In genomic region chr3:108099203-108099602, GRCh38 we compare ENCODE assay signal across 14 cellular contexts. TPM values are rescaled to one million over a fixed set of nuclear protein-coding genes. Genes with fewer than 3 reads are reported as not detected.
DNase-seq lines count a peak whose midpoint lies in the region; ATAC-seq and TF ChIP-seq lines count a peak whose summit lies in the region.
"Had no signal": no experiment of that assay in that cellular context is flagged by ENCODE, and none has a peak within 500 bp of the region (broad histone marks: within the 10 kb centered on the region; RNA-seq: fewer than 3 reads in every experiment).

No MANE protein-coding gene starts in this region.

- H3K36me3 Mint-ChIP-seq in T-helper 2 cell treated with Interferon-gamma antibody and Interleukin-4, amounts not matched to agents 5 μg/mL and 100 μg/mL, for 36 hours (ENCODE audit: low read depth) = no peaks in the 10 kb centered on the region
- H3K36me3 Mint-ChIP-seq in endodermal cell (ENCODE audit: low read depth) = no peaks in the 10 kb centered on the region
- H3K36me3 Mint-ChIP-seq in stimulated activated memory B cell treated with anti-CD40 and anti-IgM and Interleukin-4, amounts not matched to agents 10 μg/mL and 1 μg/mL and 100 μg/mL, for 72 hours = peaks cover 6% of the 10 kb centered on the region
- H3K36me3 Mint-ChIP-seq: activated naive CD4-positive, alpha-beta T cell treated with anti-CD3 and anti-CD28 coated beads, Interleukin-2, amount 50 U/mL, for 24 hours had no signal

- no peaks in the 10 kb centered on the region for H3K9me3 Mint-ChIP-seq in T-helper 2 cell treated with Interferon-gamma antibody and Interleukin-4, amounts not matched to agents 5 μg/mL and 100 μg/mL, for 36 hours
- no peaks in the 10 kb centered on the region for H3K9me3 Mint-ChIP-seq in endodermal cell
- no peaks in the 10 kb centered on the region for H3K9me3 Mint-ChIP-seq in stimulated activated memory B cell treated with anti-CD40 and anti-IgM and Interleukin-4, amounts not matched to agents 10 μg/mL and 1 μg/mL and 100 μg/mL, for 72 hours
- H3K9me3 Mint-ChIP-seq: activated naive CD4-positive, alpha-beta T cell treated with anti-CD3 and anti-CD28 coated beads, Interleukin-2, amount 50 U/mL, for 24 hours had no signal

- peaks cover 43% of the 10 kb centered on the region for H3K4me1 Mint-ChIP-seq in T-helper 2 cell treated with Interferon-gamma antibody and Interleukin-4, amounts not matched to agents 5 μg/mL and 100 μg/mL, for 36 hours (ENCODE audit: low read depth)
- peaks cover 3% of the 10 kb centered on the region for H3K4me1 Mint-ChIP-seq in endodermal cell
- H3K4me1 Mint-ChIP-seq in stimulated activated memory B cell treated with anti-CD40 and anti-IgM and Interleukin-4, amounts not matched to agents 10 μg/mL and 1 μg/mL and 100 μg/mL, for 72 hours = peaks cover 56% of the 10 kb centered on the region

- ATAC-seq in stimulated activated memory B cell treated with anti-CD40 and anti-IgM and Interleukin-4, amounts not matched to agents 10 μg/mL and 1 μg/mL and 100 μg/mL, for 72 hours = no peak
- ATAC-seq in GM21447 (IDR thresholded peaks at IDR 0.05; ENCODE audit: unreplicated experiment) (no peak), GM19455 (IDR thresholded peaks at IDR 0.05; ENCODE audit: unreplicated experiment) (no peak)

- peak overlapping the region; percentile 21 for H3K27ac Mint-ChIP-seq in T-helper 2 cell treated with Interferon-gamma antibody and Interleukin-4, amounts not matched to agents 5 μg/mL and 100 μg/mL, for 36 hours
- H3K27ac Mint-ChIP-seq in endodermal cell = no peak overlapping the region
- H3K27ac Mint-ChIP-seq in stimulated activated memory B cell treated with anti-CD40 and anti-IgM and Interleukin-4, amounts not matched to agents 10 μg/mL and 1 μg/mL and 100 μg/mL, for 72 hours = peak overlapping the region; percentile 74

- H3K4me1 ChIP-seq in endodermal cell (ENCODE audit: control insufficient read depth, insufficient read depth, low read length) = no peaks in the 10 kb centered on the region

- H3K9me3 ChIP-seq in MG63 = no peaks in the 10 kb centered on the region
- H3K9me3 ChIP-seq in endodermal cell (ENCODE audit: control insufficient read depth, low read length) = no peaks in the 10 kb centered on the region
- H3K9me3 ChIP-seq: tibial artery had no signal

- H3K9ac ChIP-seq in endodermal cell (ENCODE audit: extremely low read depth, low read length, poor library complexity, severe bottlenecking) = no peak overlapping the region

- peaks cover 8% of the 10 kb centered on the region for H3K27me3 Mint-ChIP-seq in T-helper 2 cell treated with Interferon-gamma antibody and Interleukin-4, amounts not matched to agents 5 μg/mL and 100 μg/mL, for 36 hours (ENCODE audit: low read depth)
- H3K27me3 Mint-ChIP-seq in endodermal cell (ENCODE audit: insufficient read depth) = peaks cover 2% of the 10 kb centered on the region
- H3K27me3 Mint-ChIP-seq in stimulated activated memory B cell treated with anti-CD40 and anti-IgM and Interleukin-4, amounts not matched to agents 10 μg/mL and 1 μg/mL and 100 μg/mL, for 72 hours = no peaks in the 10 kb centered on the region
- H3K27me3 Mint-ChIP-seq: activated naive CD4-positive, alpha-beta T cell treated with anti-CD3 and anti-CD28 coated beads, Interleukin-2, amount 50 U/mL, for 24 hours had no signal

- H3K36me3 ChIP-seq in MG63 (no peaks in the 10 kb centered on the region), endodermal cell (ENCODE audit: control insufficient read depth, insufficient read depth, low read length) (no peaks in the 10 kb centered on the region)
- H3K36me3 ChIP-seq: tibial artery had no signal

- no peak for TF ChIP-seq CTCF in endodermal cell (conservative IDR thresholded peaks at IDR 0.05)

- no peak for DNase-seq in T-helper 2 cell treated with Interferon-gamma antibody and Interleukin-4, amounts not matched to agents 5 μg/mL and 100 μg/mL, for 36 hours (ENCODE audit: low spot score)
- no peak for DNase-seq in T-helper 2 cell
- peak; percentile 48 for DNase-seq in MG63
- DNase-seq in endodermal cell = no peak
- DNase-seq in retina = no peak
- DNase-seq: ACHN, NCI-H1105 treated with DMSO at 0.1 percent for 48 hours, NCI-H526 treated with DMSO at 0.1 percent for 48 hours, SW 1271, tibial artery had no signal

- peak overlapping the region; percentile 6 for H3K27ac ChIP-seq in endodermal cell (ENCODE audit: low read depth, low read length)
- H3K27ac ChIP-seq: tibial artery had no signal

- 86 to 94% methylated on average over 1 to 4 of the region's 4 CpGs for WGBS in endodermal cell (ENCODE audit: insufficient coverage in 1 of 2, insufficient read length in 1 of 2), 2 experiments

- H3K27me3 ChIP-seq in MG63 (no peaks in the 10 kb centered on the region), endodermal cell (ENCODE audit: control insufficient read depth, insufficient read depth, low read length, poor library complexity, severe bottlenecking) (peaks cover 10% of the 10 kb centered on the region)
- H3K27me3 ChIP-seq: tibial artery had no signal

- no peak overlapping the region for H3K4me3 ChIP-seq in MG63
- no peak overlapping the region for H3K4me3 ChIP-seq in endodermal cell (ENCODE audit: low read length)
- H3K4me3 ChIP-seq: tibial artery had no signal

- no peak overlapping the region for H3K4me3 Mint-ChIP-seq in T-helper 2 cell treated with Interferon-gamma antibody and Interleukin-4, amounts not matched to agents 5 μg/mL and 100 μg/mL, for 36 hours
- H3K4me3 Mint-ChIP-seq in endodermal cell = no peak overlapping the region
- H3K4me3 Mint-ChIP-seq in stimulated activated memory B cell treated with anti-CD40 and anti-IgM and Interleukin-4, amounts not matched to agents 10 μg/mL and 1 μg/mL and 100 μg/mL, for 72 hours = no peak overlapping the region
- H3K4me3 Mint-ChIP-seq: activated naive CD4-positive, alpha-beta T cell treated with anti-CD3 and anti-CD28 coated beads, Interleukin-2, amount 50 U/mL, for 24 hours had no signal

RNA-seq across cellular contexts. Expression of gene CD47, which starts 8.4 kb away (rescaled TPM):
- 69.0 and 158 TPM in 2 replicates for total RNA-seq in MG63 (2014; rRNA removed; shearing (Covaris generic); ENCODE audit: low replicate concordance)
- total RNA-seq in endodermal cell = 10 to 100 TPM in 1 of 2 donors, 1 to 10 TPM in 1; 6.4 to 12.0 TPM
- 58.8 TPM for polyA plus RNA-seq in endodermal cell (2013, experiment 1 of 2)
- polyA plus RNA-seq in endodermal cell (2013, experiment 2 of 2) = 54.4 TPM
